In genomic region chr10:71728218-71728737, GRCh38 we compare ENCODE assay signal across 8 cellular contexts. TPM values are rescaled to one million over a fixed set of nuclear protein-coding genes. Genes with fewer than 3 reads are reported as not detected.
DNase-seq lines count a peak whose midpoint lies in the region; FAIRE-seq and TF ChIP-seq lines count a peak whose summit lies in the region.

No MANE protein-coding gene starts in this region.

- H3K4me2 ChIP-seq in OCI-LY7 (ENCODE audit: low read length): peak overlapping the region; percentile 91

- intact Hi-C loops in OCI-LY7 (cut with micrococcal nuclease; ENCODE audit: unreplicated experiment): loop anchor here (10.0 kb wide), 1 partner anchor 167 kb away; no protein-coding TSS in a partner anchor

- H3K4me1 ChIP-seq in OCI-LY7 (ENCODE audit: insufficient read depth, low read length, poor library complexity, severe bottlenecking) (peaks cover 55% of the 10 kb centered on the region), cardiac muscle cell (ENCODE audit: low read depth) (peaks cover 13% of the 10 kb centered on the region), thymus (ENCODE audit: control insufficient read depth, insufficient read depth, low read length) (peaks cover 31% of the 10 kb centered on the region)

- no peaks in the 10 kb centered on the region for H3K9me2 ChIP-seq in OCI-LY7 (ENCODE audit: insufficient read depth, low read length)

- WGBS in thymus: 78% methylated on average over 4 of the region's 4 CpGs

- CTCF ChIA-PET in OCI-LY7 (lab: Charles Lee; ENCODE audit: unreplicated experiment): interaction anchor here (0.6 to 1.3 kb wide), 7 partner anchors 10 to 108 kb away, joined by 3 to 5 read pairs (median 4); no protein-coding TSS in a partner anchor

- TF ChIP-seq POLR2A in GM12891 (IDR thresholded peaks at IDR 0.05; ENCODE audit: low read depth, low read length) (no peak), H54 (IDR thresholded peaks at IDR 0.05; ENCODE audit: low read depth, low read length) (no peak)

- no peaks in the 10 kb centered on the region for H3K79me2 ChIP-seq in OCI-LY7 (ENCODE audit: insufficient read depth, low read depth, low read length)

- H3K27ac ChIP-seq in OCI-LY7 (ENCODE audit: low read depth, low read length, poor library complexity, severe bottlenecking): peak overlapping the region; percentile 95
- peak overlapping the region; percentile 79 for H3K27ac ChIP-seq in cardiac muscle cell
- peak overlapping the region; percentile 94 for H3K27ac ChIP-seq in thymus (ENCODE audit: low read depth)

- H3K27me3 ChIP-seq in cardiac muscle cell: no peaks in the 10 kb centered on the region
- no peaks in the 10 kb centered on the region for H3K27me3 ChIP-seq in thymus (ENCODE audit: control insufficient read depth, insufficient read depth)

- DNase-seq in GM12891 (ENCODE audit: insufficient read length, low spot score): no peak
- DNase-seq in H54 (ENCODE audit: insufficient read length, low spot score): peak; percentile 37
- DNase-seq in OCI-LY7 (ENCODE audit: low spot score): peak; percentile 63
- no peak for DNase-seq in cardiac muscle cell (ENCODE audit: low read depth in 1 of 2, low spot score in 1 of 2)
- no peak for DNase-seq in NOMO-1 treated with DMSO at 0.1 percent for 48 hours (lab: John Stamatoyannopoulos, UW; ENCODE audit: unreplicated experiment)
- no peak for DNase-seq in stimulated activated naive CD4-positive, alpha-beta T cell (lab: John Stamatoyannopoulos, UW)
- DNase-seq in OCI-M2 (lab: John Stamatoyannopoulos, UW; ENCODE audit: unreplicated experiment): no peak

- no peak for FAIRE-seq in GM12891 (lab: Jason Lieb, UNC)
- FAIRE-seq in H54 (lab: Jason Lieb, UNC): no peak

- POLR2A ChIA-PET in OCI-LY7 (lab: Charles Lee): interaction anchor here (0.6 to 1.8 kb wide), 10 partner anchors 20 to 132 kb away, joined by 3 to 8 read pairs (median 4); partner anchors contain the start of gene VSIR

- H4K20me1 ChIP-seq in OCI-LY7 (ENCODE audit: insufficient read depth, low read length): no peaks in the 10 kb centered on the region

- H2AFZ ChIP-seq in OCI-LY7 (ENCODE audit: low read length): peak overlapping the region; percentile 69; the same call in 1 of the 2 replicates

- H3K4me3 ChIP-seq in OCI-LY7 (ENCODE audit: low read depth, low read length, poor library complexity, severe bottlenecking) (peak overlapping the region; percentile 56), cardiac muscle cell (no peak overlapping the region), thymus (ENCODE audit: low read length) (no peak overlapping the region)

- H3K36me3 ChIP-seq in OCI-LY7 (ENCODE audit: insufficient read depth, low read length) (no peaks in the 10 kb centered on the region), cardiac muscle cell (no peaks in the 10 kb centered on the region), thymus (ENCODE audit: control insufficient read depth, insufficient read depth) (peaks cover 3% of the 10 kb centered on the region)

- no peak for TF ChIP-seq CTCF in OCI-LY7 (conservative IDR thresholded peaks at IDR 0.05; ENCODE audit: low read length)
- TF ChIP-seq CTCF in cardiac muscle cell (IDR thresholded peaks at IDR 0.05; ENCODE audit: low read depth, low read length): no peak

- H3K9me3 ChIP-seq in OCI-LY7 (ENCODE audit: low read length): no peaks in the 10 kb centered on the region
- H3K9me3 ChIP-seq in cardiac muscle cell (ENCODE audit: low read depth): no peaks in the 10 kb centered on the region
- no peaks in the 10 kb centered on the region for H3K9me3 ChIP-seq in thymus (ENCODE audit: control insufficient read depth)

- no TSS peak for BruUV-seq in OCI-LY7 (replicated peaks; lab: Mats Ljungman, UMichigan)

TF ChIP-seq in GM12891, 5 proteins besides CTCF, POLR2A, EP300 and RAD21:
- TF ChIP-seq SPI1 (IDR thresholded peaks at IDR 0.05; ENCODE audit: low read depth, low read length) (no peak), TAF1 (IDR thresholded peaks at IDR 0.05; ENCODE audit: low read depth, low read length) (no peak), POU2F2 (IDR thresholded peaks at IDR 0.05; ENCODE audit: low read depth, low read length) (0 out of 2 replicates have a peak, but pooled peaks have one; percentile 26), POLR2AphosphoS5 (IDR thresholded peaks at IDR 0.05; ENCODE audit: low read depth, low read length) (no peak)

RNA-seq across cellular contexts. Expression of gene C10orf105, which starts 8.7 kb away (rescaled TPM):
- 0.04 TPM for polyA plus RNA-seq in GM12891 (2012; ENCODE audit: low read depth, missing spikeins)
- 0.09 TPM in 1 of 2 replicates, not detected in the other for total RNA-seq in OCI-LY7 (2014; rRNA removed; shearing (Covaris generic))
- total RNA-seq in OCI-LY7 (2022): 0.09 and 0.15 TPM in 2 replicates
- total RNA-seq in cardiac muscle cell: 0.03 TPM in 1 of 2 replicates, not detected in the other
- 0.85 TPM in 1 of 2 replicates, not detected in the other for polyA plus RNA-seq in cardiac muscle cell
- polyA plus RNA-seq in thymus: 0.68 TPM

RNA-seq across cellular contexts. Expression of gene VSIR, which starts 45.0 kb away (rescaled TPM):
- polyA plus RNA-seq in GM12891 (2012; ENCODE audit: low read depth, missing spikeins): 3.8 TPM
- total RNA-seq in OCI-LY7 (2014; rRNA removed; shearing (Covaris generic)): 2.1 and 2.2 TPM in 2 replicates
- total RNA-seq in OCI-LY7 (2022) (4.9 and 9.0 TPM in 2 replicates), cardiac muscle cell (1.3 and 1.7 TPM in 2 replicates)
- polyA plus RNA-seq in cardiac muscle cell (1.5 and 1.8 TPM in 2 replicates), thymus (51.8 TPM)

Comparison
In these comparisons a context has a peak if more than half of its experiments do, and no peak if none do; other contexts are left out.
1. DNase-seq: peak in H54 (single experiment) and OCI-LY7 (single experiment); none in GM12891 (single experiment), cardiac muscle cell (0 of 2), NOMO-1 treated with DMSO at 0.1 percent for 48 hours (single experiment), stimulated activated naive CD4-positive, alpha-beta T cell (0 of 6) and OCI-M2 (single experiment).
2. Peak in every context shown above with its lines, with median percentiles within 50 percentile points of each other: H3K27ac ChIP-seq.